ENCODE assay signal across 1 cellular context in genomic region chr20:4681971-4682370, GRCh38.
TF ChIP-seq lines count a peak whose summit lies in the region.

No MANE protein-coding gene starts in this region.

TF ChIP-seq in GM23338, 12 proteins besides CTCF, POLR2A, EP300 and RAD21 (continued from another document):
- no peak for TF ChIP-seq ZNF462 (CRISPR knock-in tag; IDR thresholded peaks at IDR 0.05)
- no peak for TF ChIP-seq STAT1 (IDR thresholded peaks at IDR 0.05; ENCODE audit: unreplicated experiment)
- no peak for TF ChIP-seq JUNB (IDR thresholded peaks at IDR 0.05; ENCODE audit: unreplicated experiment)
- TF ChIP-seq CREB1 (CRISPR knock-in tag; IDR thresholded peaks at IDR 0.05; ENCODE audit: low read depth): no peak
- no peak for TF ChIP-seq ZNF114 (CRISPR knock-in tag; IDR thresholded peaks at IDR 0.05)
- no peak for TF ChIP-seq POLR2AphosphoS5 (IDR thresholded peaks at IDR 0.05; ENCODE audit: low read depth)
- no peak for TF ChIP-seq REST (IDR thresholded peaks at IDR 0.05; ENCODE audit: unreplicated experiment)
- TF ChIP-seq EZH2phosphoT487 (IDR thresholded peaks at IDR 0.05; ENCODE audit: unreplicated experiment): no peak
- TF ChIP-seq EZH2 (IDR thresholded peaks at IDR 0.05; ENCODE audit: low read depth, unreplicated experiment): no peak
TF ChIP-seq in GM23338: peak in this region for 0.
